2 cellular contexts compared by ENCODE assay signal in the genomic region with DNA sequence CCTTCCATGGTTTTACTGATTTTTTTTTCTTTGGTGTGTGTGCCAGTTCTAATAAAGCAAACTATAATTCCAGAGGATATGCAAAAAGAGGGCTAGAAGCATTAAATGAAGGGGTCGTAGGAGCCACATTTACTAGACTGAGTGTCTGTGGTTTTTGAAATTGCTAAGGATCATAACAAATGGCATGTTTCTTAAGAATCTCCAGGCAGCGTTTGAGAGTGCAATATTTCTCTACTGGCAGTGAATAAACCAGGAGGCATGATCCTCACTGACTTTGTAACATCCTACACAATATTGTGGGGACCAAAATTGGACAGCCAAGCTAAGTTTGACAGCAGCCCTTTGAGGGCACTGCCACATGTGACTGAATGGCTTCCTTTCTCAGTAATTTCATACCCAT.
TF ChIP-seq lines count a peak whose summit lies in the region.

No MANE protein-coding gene starts in this region.

TF ChIP-seq in SK-N-SH treated with all-trans-retinoic acid at 6 μM for 48 hours, 23 proteins besides CTCF, POLR2A, EP300 and RAD21 (continued from another document):
- TF ChIP-seq, protein P1, sequence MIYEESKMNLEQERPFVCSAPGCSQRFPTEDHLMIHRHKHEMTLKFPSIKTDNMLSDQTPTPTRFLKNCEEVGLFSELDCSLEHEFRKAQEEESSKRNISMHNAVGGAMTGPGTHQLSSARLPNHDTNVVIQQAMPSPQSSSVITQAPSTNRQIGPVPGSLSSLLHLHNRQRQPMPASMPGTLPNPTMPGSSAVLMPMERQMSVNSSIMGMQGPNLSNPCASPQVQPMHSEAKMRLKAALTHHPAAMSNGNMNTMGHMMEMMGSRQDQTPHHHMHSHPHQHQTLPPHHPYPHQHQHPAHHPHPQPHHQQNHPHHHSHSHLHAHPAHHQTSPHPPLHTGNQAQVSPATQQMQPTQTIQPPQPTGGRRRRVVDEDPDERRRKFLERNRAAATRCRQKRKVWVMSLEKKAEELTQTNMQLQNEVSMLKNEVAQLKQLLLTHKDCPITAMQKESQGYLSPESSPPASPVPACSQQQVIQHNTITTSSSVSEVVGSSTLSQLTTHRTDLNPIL (CRISPR knock-in tag; IDR thresholded peaks at IDR 0.05; ENCODE audit: low read depth): no peak
- TF ChIP-seq SNAI2 (CRISPR knock-in tag; IDR thresholded peaks at IDR 0.05) (no peak), ZC3H10 (CRISPR knock-in tag; IDR thresholded peaks at IDR 0.05) (no peak), OSR1 (CRISPR knock-in tag; IDR thresholded peaks at IDR 0.05) (no peak), ZFP3 (CRISPR knock-in tag; IDR thresholded peaks at IDR 0.05) (no peak), PPARA (CRISPR knock-in tag; IDR thresholded peaks at IDR 0.05; ENCODE audit: borderline replicate concordance) (no peak), RARB (CRISPR knock-in tag; IDR thresholded peaks at IDR 0.05) (no peak), ISL1 (CRISPR knock-in tag; IDR thresholded peaks at IDR 0.05) (no peak), ZFP30 (CRISPR knock-in tag; IDR thresholded peaks at IDR 0.05) (no peak), BACH2 (CRISPR knock-in tag; IDR thresholded peaks at IDR 0.05; ENCODE audit: borderline replicate concordance) (no peak), TCF4 (CRISPR knock-in tag; IDR thresholded peaks at IDR 0.05; ENCODE audit: borderline replicate concordance) (no peak), ESRRG (CRISPR knock-in tag; IDR thresholded peaks at IDR 0.05) (no peak)
- TF ChIP-seq, protein P2, sequence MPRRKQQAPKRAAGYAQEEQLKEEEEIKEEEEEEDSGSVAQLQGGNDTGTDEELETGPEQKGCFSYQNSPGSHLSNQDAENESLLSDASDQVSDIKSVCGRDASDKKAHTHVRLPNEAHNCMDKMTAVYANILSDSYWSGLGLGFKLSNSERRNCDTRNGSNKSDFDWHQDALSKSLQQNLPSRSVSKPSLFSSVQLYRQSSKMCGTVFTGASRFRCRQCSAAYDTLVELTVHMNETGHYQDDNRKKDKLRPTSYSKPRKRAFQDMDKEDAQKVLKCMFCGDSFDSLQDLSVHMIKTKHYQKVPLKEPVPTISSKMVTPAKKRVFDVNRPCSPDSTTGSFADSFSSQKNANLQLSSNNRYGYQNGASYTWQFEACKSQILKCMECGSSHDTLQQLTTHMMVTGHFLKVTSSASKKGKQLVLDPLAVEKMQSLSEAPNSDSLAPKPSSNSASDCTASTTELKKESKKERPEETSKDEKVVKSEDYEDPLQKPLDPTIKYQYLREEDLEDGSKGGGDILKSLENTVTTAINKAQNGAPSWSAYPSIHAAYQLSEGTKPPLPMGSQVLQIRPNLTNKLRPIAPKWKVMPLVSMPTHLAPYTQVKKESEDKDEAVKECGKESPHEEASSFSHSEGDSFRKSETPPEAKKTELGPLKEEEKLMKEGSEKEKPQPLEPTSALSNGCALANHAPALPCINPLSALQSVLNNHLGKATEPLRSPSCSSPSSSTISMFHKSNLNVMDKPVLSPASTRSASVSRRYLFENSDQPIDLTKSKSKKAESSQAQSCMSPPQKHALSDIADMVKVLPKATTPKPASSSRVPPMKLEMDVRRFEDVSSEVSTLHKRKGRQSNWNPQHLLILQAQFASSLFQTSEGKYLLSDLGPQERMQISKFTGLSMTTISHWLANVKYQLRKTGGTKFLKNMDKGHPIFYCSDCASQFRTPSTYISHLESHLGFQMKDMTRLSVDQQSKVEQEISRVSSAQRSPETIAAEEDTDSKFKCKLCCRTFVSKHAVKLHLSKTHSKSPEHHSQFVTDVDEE (CRISPR knock-in tag; IDR thresholded peaks at IDR 0.05): no peak
- TF ChIP-seq, protein P3, sequence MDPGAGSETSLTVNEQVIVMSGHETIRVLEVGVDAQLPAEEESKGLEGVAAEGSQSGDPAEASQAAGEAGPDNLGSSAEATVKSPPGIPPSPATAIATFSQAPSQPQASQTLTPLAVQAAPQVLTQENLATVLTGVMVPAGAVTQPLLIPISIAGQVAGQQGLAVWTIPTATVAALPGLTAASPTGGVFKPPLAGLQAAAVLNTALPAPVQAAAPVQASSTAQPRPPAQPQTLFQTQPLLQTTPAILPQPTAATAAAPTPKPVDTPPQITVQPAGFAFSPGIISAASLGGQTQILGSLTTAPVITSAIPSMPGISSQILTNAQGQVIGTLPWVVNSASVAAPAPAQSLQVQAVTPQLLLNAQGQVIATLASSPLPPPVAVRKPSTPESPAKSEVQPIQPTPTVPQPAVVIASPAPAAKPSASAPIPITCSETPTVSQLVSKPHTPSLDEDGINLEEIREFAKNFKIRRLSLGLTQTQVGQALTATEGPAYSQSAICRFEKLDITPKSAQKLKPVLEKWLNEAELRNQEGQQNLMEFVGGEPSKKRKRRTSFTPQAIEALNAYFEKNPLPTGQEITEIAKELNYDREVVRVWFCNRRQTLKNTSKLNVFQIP (CRISPR knock-in tag; IDR thresholded peaks at IDR 0.05; ENCODE audit: borderline replicate concordance, low read depth): no peak
- TF ChIP-seq, protein P4, sequence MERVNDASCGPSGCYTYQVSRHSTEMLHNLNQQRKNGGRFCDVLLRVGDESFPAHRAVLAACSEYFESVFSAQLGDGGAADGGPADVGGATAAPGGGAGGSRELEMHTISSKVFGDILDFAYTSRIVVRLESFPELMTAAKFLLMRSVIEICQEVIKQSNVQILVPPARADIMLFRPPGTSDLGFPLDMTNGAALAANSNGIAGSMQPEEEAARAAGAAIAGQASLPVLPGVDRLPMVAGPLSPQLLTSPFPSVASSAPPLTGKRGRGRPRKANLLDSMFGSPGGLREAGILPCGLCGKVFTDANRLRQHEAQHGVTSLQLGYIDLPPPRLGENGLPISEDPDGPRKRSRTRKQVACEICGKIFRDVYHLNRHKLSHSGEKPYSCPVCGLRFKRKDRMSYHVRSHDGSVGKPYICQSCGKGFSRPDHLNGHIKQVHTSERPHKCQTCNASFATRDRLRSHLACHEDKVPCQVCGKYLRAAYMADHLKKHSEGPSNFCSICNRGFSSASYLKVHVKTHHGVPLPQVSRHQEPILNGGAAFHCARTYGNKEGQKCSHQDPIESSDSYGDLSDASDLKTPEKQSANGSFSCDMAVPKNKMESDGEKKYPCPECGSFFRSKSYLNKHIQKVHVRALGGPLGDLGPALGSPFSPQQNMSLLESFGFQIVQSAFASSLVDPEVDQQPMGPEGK (CRISPR knock-in tag; IDR thresholded peaks at IDR 0.05; ENCODE audit: borderline replicate concordance): no peak
TF ChIP-seq in SK-N-SH treated with all-trans-retinoic acid at 6 μM for 48 hours: peak in this region for 0.

TF ChIP-seq in SK-N-SH, 30 proteins besides CTCF, POLR2A, EP300 and RAD21 (continued from another document):
- TF ChIP-seq GABPA (IDR thresholded peaks at IDR 0.05; ENCODE audit: low read depth) (no peak), RXRA (IDR thresholded peaks at IDR 0.05; ENCODE audit: borderline replicate concordance, low read depth) (no peak)
- TF ChIP-seq, protein P5, sequence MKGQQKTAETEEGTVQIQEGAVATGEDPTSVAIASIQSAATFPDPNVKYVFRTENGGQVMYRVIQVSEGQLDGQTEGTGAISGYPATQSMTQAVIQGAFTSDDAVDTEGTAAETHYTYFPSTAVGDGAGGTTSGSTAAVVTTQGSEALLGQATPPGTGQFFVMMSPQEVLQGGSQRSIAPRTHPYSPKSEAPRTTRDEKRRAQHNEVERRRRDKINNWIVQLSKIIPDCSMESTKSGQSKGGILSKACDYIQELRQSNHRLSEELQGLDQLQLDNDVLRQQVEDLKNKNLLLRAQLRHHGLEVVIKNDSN (IDR thresholded peaks at IDR 0.05; ENCODE audit: borderline replicate concordance, low read depth): no peak
TF ChIP-seq in SK-N-SH: peak in this region for 0.
